ENCODE assay signal across 8 cellular contexts in genomic region chr1:220044683-220045355, GRCh38. TPM values are rescaled to one million over a fixed set of nuclear protein-coding genes. Genes with fewer than 3 reads are reported as not detected.
DNase-seq lines count a peak whose midpoint lies in the region; ATAC-seq and TF ChIP-seq lines count a peak whose summit lies in the region.

No MANE protein-coding gene starts in this region.

- TF ChIP-seq CTCF in VCaP (conservative IDR thresholded peaks at IDR 0.05) (no peak), hepatocyte (IDR thresholded peaks at IDR 0.05; ENCODE audit: poor library complexity) (no peak)

- peak overlapping the region; percentile 95 for H3K27ac ChIP-seq in VCaP
- no peak overlapping the region for H3K27ac ChIP-seq in hepatocyte
- H3K27ac ChIP-seq in subcutaneous abdominal adipose tissue (ENCODE audit: low read depth, low read length): peak overlapping the region; percentile 75

- H3K4me3 ChIP-seq in hepatocyte (peak overlapping the region; percentile 66), subcutaneous abdominal adipose tissue (ENCODE audit: low read depth in 1 of 5, low read length in 5 of 5) (peak overlapping the region in 4 of 5 donors; percentile 86 to 100 (median 98))

- peaks cover 25% of the 10 kb centered on the region for H3K4me1 Mint-ChIP-seq in activated T-cell treated with anti-CD3 and anti-CD28 coated beads, Interleukin-2, amount 50 U/mL, for 4 hours (ENCODE audit: low read depth)

- H3K36me3 ChIP-seq in hepatocyte (replicated peaks; ENCODE audit: insufficient read depth, low read depth): no peaks in the 10 kb centered on the region
- peaks cover 0 to 5% (median 1%) of the 10 kb centered on the region in 5 donors for H3K36me3 ChIP-seq in subcutaneous abdominal adipose tissue (ENCODE audit: control insufficient read depth in 5 of 5, insufficient read depth in 5 of 5, low read length in 5 of 5)

- H3K4me1 ChIP-seq in hepatocyte (ENCODE audit: insufficient read depth) (peaks cover 6% of the 10 kb centered on the region), subcutaneous abdominal adipose tissue (ENCODE audit: control insufficient read depth in 5 of 5, insufficient read depth in 5 of 5, low read length in 5 of 5) (peaks cover 0 to 21% (median 17%) of the 10 kb centered on the region in 5 donors)

- H3K79me2 ChIP-seq in hepatocyte: peaks cover 59% of the 10 kb centered on the region

- H3K4me3 Mint-ChIP-seq in activated T-cell treated with anti-CD3 and anti-CD28 coated beads, Interleukin-2, amount 50 U/mL, for 4 hours: peak overlapping the region; percentile 95

- DNase-seq in activated T-cell treated with anti-CD3 and anti-CD28 coated beads, Interleukin-2, amount 50 U/mL, for 4 hours: no peak
- DNase-seq in activated T-cell treated with anti-CD3 and anti-CD28 coated beads, Interleukin-2, amount 50 U/mL, for 1 hour: no peak
- no peak for DNase-seq in hepatocyte (ENCODE audit: low spot score)
- no peak for DNase-seq in dedifferentiated amniotic fluid mesenchymal stem cell (ENCODE audit: extremely low spot score)
- DNase-seq in NCI-H128 (lab: John Stamatoyannopoulos, UW; ENCODE audit: unreplicated experiment): no peak
- DNase-seq in ecto neural progenitor cell (ENCODE audit: low spot score): no peak

- H3K36me3 Mint-ChIP-seq in activated T-cell treated with anti-CD3 and anti-CD28 coated beads, Interleukin-2, amount 50 U/mL, for 4 hours (ENCODE audit: insufficient read depth): peaks cover 7% of the 10 kb centered on the region

- peaks cover 9% of the 10 kb centered on the region for H4K20me1 ChIP-seq in hepatocyte (ENCODE audit: insufficient read depth, poor library complexity, severe bottlenecking)

- H3K9me3 Mint-ChIP-seq in activated T-cell treated with anti-CD3 and anti-CD28 coated beads, Interleukin-2, amount 50 U/mL, for 4 hours: no peaks in the 10 kb centered on the region

- H3K9ac ChIP-seq in subcutaneous abdominal adipose tissue (ENCODE audit: low read length in 5 of 5): peak overlapping the region in 4 of 5 donors; percentile 47 to 93 (median 80)

- H3K27me3 Mint-ChIP-seq in activated T-cell treated with anti-CD3 and anti-CD28 coated beads, Interleukin-2, amount 50 U/mL, for 4 hours (ENCODE audit: low read depth): no peaks in the 10 kb centered on the region

- no peaks in the 10 kb centered on the region for H3K9me3 ChIP-seq in hepatocyte (ENCODE audit: low read depth)
- no peaks in the 10 kb centered on the region for H3K9me3 ChIP-seq in subcutaneous abdominal adipose tissue (ENCODE audit: control insufficient read depth in 5 of 5, low read length in 5 of 5)

- no peak overlapping the region for H2AFZ ChIP-seq in hepatocyte

- 85% methylated on average over 4 of the region's 4 CpGs for WGBS in hepatocyte (ENCODE audit: low lambda C conversion rate, missing lambda C conversion rate)

- peak overlapping the region; percentile 85 for H3K4me2 ChIP-seq in hepatocyte

- H3K27me3 ChIP-seq in hepatocyte (no peaks in the 10 kb centered on the region), subcutaneous abdominal adipose tissue (ENCODE audit: control insufficient read depth in 5 of 5, insufficient read depth in 4 of 5, low read length in 5 of 5) (no peaks in the 10 kb centered on the region)

- ATAC-seq in activated T-cell treated with anti-CD3 and anti-CD28 coated beads, Interleukin-2, amount 50 U/mL, for 4 hours: no peak

- H3K9me2 ChIP-seq in hepatocyte (replicated peaks; ENCODE audit: insufficient read depth): no peaks in the 10 kb centered on the region

RNA-seq across cellular contexts. Expression of gene EPRS1, which starts 1.5 kb away (rescaled TPM):
- total RNA-seq in activated T-cell treated with anti-CD3 and anti-CD28 coated beads, Interleukin-2, amount 50 U/mL, for 4 hours: 100 to 1,000 TPM; 187 to 217 (median 208) TPM
- total RNA-seq in hepatocyte: 66.3 and 73.9 TPM in 2 replicates
- 49.7 and 50.7 TPM in 2 replicates for polyA plus RNA-seq in hepatocyte

RNA-seq across cellular contexts. Expression of gene BPNT1, which starts 44.8 kb away (rescaled TPM):
- total RNA-seq in activated T-cell treated with anti-CD3 and anti-CD28 coated beads, Interleukin-2, amount 50 U/mL, for 4 hours: 10 to 100 TPM; 25.5 to 29.4 (median 28.2) TPM
- 37.6 and 53.4 TPM in 2 replicates for total RNA-seq in hepatocyte
- 9.7 and 11.2 TPM in 2 replicates for polyA plus RNA-seq in hepatocyte

RNA-seq across cellular contexts. Expression of gene IARS2, which starts 49.1 kb away (rescaled TPM):
- total RNA-seq in activated T-cell treated with anti-CD3 and anti-CD28 coated beads, Interleukin-2, amount 50 U/mL, for 4 hours: 10 to 100 TPM; 60.6 to 65.7 (median 63.0) TPM
- total RNA-seq in hepatocyte: 85.8 and 92.9 TPM in 2 replicates
- 48.1 and 55.2 TPM in 2 replicates for polyA plus RNA-seq in hepatocyte
